Comparison of ENCODE assay signal across 22 cellular contexts in the genomic region with DNA sequence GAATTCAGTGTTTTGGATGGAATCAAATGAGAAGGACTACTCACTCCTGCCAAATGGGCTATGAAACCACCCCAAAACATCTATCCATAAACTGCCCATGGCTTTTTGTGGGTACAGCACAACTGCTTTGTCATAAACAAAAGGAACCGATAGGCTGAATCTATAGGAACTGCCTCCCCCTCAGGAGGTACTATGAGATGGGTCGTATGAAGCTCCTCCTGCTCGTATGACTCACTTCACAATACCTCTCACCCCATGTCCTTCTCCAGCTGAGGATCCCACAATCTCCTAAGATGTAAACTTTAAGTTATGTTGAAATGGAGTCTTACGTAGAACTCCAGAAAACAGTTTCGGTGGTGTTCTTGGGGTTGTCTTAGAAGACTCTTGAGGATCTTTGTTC.
DNase-seq lines count a peak whose midpoint lies in the region; ATAC-seq and TF ChIP-seq lines count a peak whose summit lies in the region.
"Had no signal": no experiment of that assay in that cellular context is flagged by ENCODE, and none has a peak within 500 bp of the region (broad histone marks: within the 10 kb centered on the region; RNA-seq: fewer than 3 reads in every experiment).

No MANE protein-coding gene starts in this region.

- no peak overlapping the region for H3K4me3 Mint-ChIP-seq in CD8-positive, alpha-beta memory T cell
- H3K4me3 Mint-ChIP-seq: activated naive CD8-positive, alpha-beta T cell treated with anti-CD3 and anti-CD28 coated beads, Interleukin-2, amount 50 U/mL, for 24 hours; CD4-positive, alpha-beta memory T cell; T-cell had no signal

- H3K4me2 ChIP-seq in mesenchymal stem cell (ENCODE audit: low read length, poor library complexity, severe bottlenecking) = no peak overlapping the region

- H3K4me1 Mint-ChIP-seq in CD8-positive, alpha-beta memory T cell = no peaks in the 10 kb centered on the region
- H3K4me1 Mint-ChIP-seq: CD4-positive, alpha-beta memory T cell; T-cell had no signal

- H3K27ac Mint-ChIP-seq in CD8-positive, alpha-beta memory T cell = no peak overlapping the region
- H3K27ac Mint-ChIP-seq: activated naive CD8-positive, alpha-beta T cell treated with anti-CD3 and anti-CD28 coated beads, Interleukin-2, amount 50 U/mL, for 24 hours; CD4-positive, alpha-beta memory T cell; T-cell had no signal

- POLR2A ChIA-PET in CD8-positive, alpha-beta memory T cell (lab: Charles Lee) = no interaction called here

- peaks cover 5% of the 10 kb centered on the region for H3K79me1 ChIP-seq in mesenchymal stem cell (replicated peaks; ENCODE audit: low read length, poor library complexity, severe bottlenecking)

- peak overlapping the region in 1 of 2 experiments; percentile 28 for H3K18ac ChIP-seq in mesenchymal stem cell (ENCODE audit: low read depth in 1 of 2, low read length in 2 of 2)

- no peak overlapping the region for H4K8ac ChIP-seq in mesenchymal stem cell (ENCODE audit: low read length)

- no peak overlapping the region for H2BK120ac ChIP-seq in mesenchymal stem cell (ENCODE audit: low read depth, low read length)

- H3K4me1 ChIP-seq in mesenchymal stem cell (ENCODE audit: control insufficient read depth, insufficient read depth, low read depth, low read length) = peaks cover 10% of the 10 kb centered on the region
- no peaks in the 10 kb centered on the region for H3K4me1 ChIP-seq in CD8-positive, alpha-beta memory T cell (ENCODE audit: insufficient read depth, low read length)

- H3K9me3 Mint-ChIP-seq in CD8-positive, alpha-beta memory T cell = no peaks in the 10 kb centered on the region
- H3K9me3 Mint-ChIP-seq: activated naive CD8-positive, alpha-beta T cell treated with anti-CD3 and anti-CD28 coated beads, Interleukin-2, amount 50 U/mL, for 24 hours; T-cell had no signal

- H3K9me3 ChIP-seq in mesenchymal stem cell (ENCODE audit: control insufficient read depth, low read length) = no peaks in the 10 kb centered on the region
- H3K9me3 ChIP-seq in CD8-positive, alpha-beta memory T cell (ENCODE audit: low read length) = no peaks in the 10 kb centered on the region
- H3K9me3 ChIP-seq: left ventricle myocardium inferior, tibial artery had no signal

- peak overlapping the region in 1 of 2 experiments; percentile 44 for H2BK12ac ChIP-seq in mesenchymal stem cell (ENCODE audit: low read length in 2 of 2)

- H2BK15ac ChIP-seq in mesenchymal stem cell (ENCODE audit: low read depth, poor library complexity, severe bottlenecking) = no peak overlapping the region

- H3K27ac ChIP-seq in mesenchymal stem cell (ENCODE audit: low read length, poor library complexity, severe bottlenecking) = peak overlapping the region; percentile 62
- no peak overlapping the region for H3K27ac ChIP-seq in CD8-positive, alpha-beta memory T cell (ENCODE audit: low read depth, low read length)
- H3K27ac ChIP-seq: left ventricle myocardium inferior, tibial artery had no signal

- no peak overlapping the region for H2BK5ac ChIP-seq in mesenchymal stem cell (ENCODE audit: low read depth, low read length, poor library complexity, severe bottlenecking)

- H4K91ac ChIP-seq in mesenchymal stem cell (ENCODE audit: low read length) = no peak overlapping the region

- H2AK5ac ChIP-seq in mesenchymal stem cell (ENCODE audit: low read length, severe bottlenecking) = peak overlapping the region; percentile 57

- H3K27me3 ChIP-seq in mesenchymal stem cell (ENCODE audit: control insufficient read depth in 1 of 2, insufficient read depth in 1 of 2, low read length in 2 of 2) = no peaks in the 10 kb centered on the region
- no peaks in the 10 kb centered on the region for H3K27me3 ChIP-seq in CD8-positive, alpha-beta memory T cell (ENCODE audit: insufficient read depth, low read length, poor library complexity, severe bottlenecking)
- H3K27me3 ChIP-seq: tibial artery had no signal

- H3K9ac ChIP-seq in mesenchymal stem cell (ENCODE audit: low read length) = no peak overlapping the region

- H3K36me3 ChIP-seq in mesenchymal stem cell (ENCODE audit: control insufficient read depth in 1 of 2, insufficient read depth in 2 of 2, low read depth in 1 of 2, low read length in 2 of 2) = no peaks in the 10 kb centered on the region
- H3K36me3 ChIP-seq in CD8-positive, alpha-beta memory T cell (ENCODE audit: insufficient read depth, low read length) = no peaks in the 10 kb centered on the region
- H3K36me3 ChIP-seq: left ventricle myocardium inferior, tibial artery had no signal

- WGBS in mesenchymal stem cell = 57% methylated on average over 1 of the region's 5 CpGs

- CTCF ChIA-PET in CD8-positive, alpha-beta memory T cell (lab: Charles Lee) = no interaction called here

- DNase-seq in ELR (ENCODE audit: low read depth) = peak; percentile 70
- peak; percentile 51 for DNase-seq in NCI-H226
- peak; percentile 43 for DNase-seq in epithelial cell of esophagus (ENCODE audit: low read depth)
- DNase-seq in mesenchymal stem cell = peak; percentile 96
- DNase-seq in CD8-positive, alpha-beta memory T cell = no peak
- DNase-seq in GF-D8 (lab: John Stamatoyannopoulos, UW) = no peak
- no peak for DNase-seq in activated gamma-delta T cell (lab: John Stamatoyannopoulos, UW)
- DNase-seq: activated CD8-positive, alpha-beta memory T cell treated with anti-CD3 and anti-CD28 coated beads, Interleukin-2, amount 50 U/mL, for 48 hours; activated effector memory CD4-positive, alpha-beta T cell treated with Interleukin-2 at 50 U/mL for 16 hours; activated naive CD8-positive, alpha-beta T cell treated with anti-CD3 and anti-CD28 coated beads, Interleukin-2, amount 50 U/mL, for 24 hours; CD4-positive, alpha-beta memory T cell; cortex of kidney; DND-41; left ventricle myocardium inferior; NCI-H1436 treated with DMSO at 0.1 percent for 48 hours; SIG-M5; stimulated activated CD4-positive, alpha-beta T cell treated with anti-CD3 and anti-CD28 coated beads, Interleukin-2, amount 100 ng/mL, for 24 hours; stimulated activated naive CD4-positive, alpha-beta T cell; T-cell; tibial artery had no signal

- H3K27me3 Mint-ChIP-seq in CD8-positive, alpha-beta memory T cell = peaks cover 0 to 1% of the 10 kb centered on the region in 2 donors
- H3K27me3 Mint-ChIP-seq: activated naive CD8-positive, alpha-beta T cell treated with anti-CD3 and anti-CD28 coated beads, Interleukin-2, amount 50 U/mL, for 24 hours; CD4-positive, alpha-beta memory T cell had no signal

- peak overlapping the region in 1 of 2 experiments; percentile 12 for H3K4ac ChIP-seq in mesenchymal stem cell (ENCODE audit: low read depth in 1 of 2, low read length in 2 of 2)

- no peak for ATAC-seq in activated CD4-positive, CD25-positive, alpha-beta regulatory T cell treated with anti-CD3 and anti-CD28 coated beads, Interleukin-2, amount 50 U/mL, for 24 hours
- ATAC-seq: activated naive CD8-positive, alpha-beta T cell treated with anti-CD3 and anti-CD28 coated beads, Interleukin-2, amount 50 U/mL, for 24 hours; HCT116; T-cell had no signal

- H3K36me3 Mint-ChIP-seq in CD8-positive, alpha-beta memory T cell = no peaks in the 10 kb centered on the region
- H3K36me3 Mint-ChIP-seq: CD4-positive, alpha-beta memory T cell; T-cell had no signal

- H3K4me3 ChIP-seq in epithelial cell of esophagus (ENCODE audit: low read length) = no peak overlapping the region
- no peak overlapping the region for H3K4me3 ChIP-seq in mesenchymal stem cell (ENCODE audit: insufficient read depth in 1 of 2, low read depth in 1 of 2, low read length in 2 of 2)
- no peak overlapping the region for H3K4me3 ChIP-seq in CD8-positive, alpha-beta memory T cell (ENCODE audit: low read length)
- H3K4me3 ChIP-seq: left ventricle myocardium inferior, tibial artery had no signal

- no peak overlapping the region for H3K23ac ChIP-seq in mesenchymal stem cell (ENCODE audit: low read length in 2 of 2)

- no peak for TF ChIP-seq CTCF in epithelial cell of esophagus (IDR thresholded peaks at IDR 0.05; ENCODE audit: insufficient read depth, low read depth, low read length, missing control alignments)

- H2AFZ ChIP-seq in mesenchymal stem cell (ENCODE audit: low read depth, low read length) = no peak overlapping the region

- H3K14ac ChIP-seq in mesenchymal stem cell (ENCODE audit: low read length in 2 of 2) = no peak overlapping the region

Comparison
In these comparisons a context has a peak if more than half of its experiments do, and no peak if none do; other contexts are left out.
1. DNase-seq: peak in ELR (single experiment), NCI-H226 (single experiment), epithelial cell of esophagus (single experiment) and mesenchymal stem cell (single experiment); none in CD8-positive, alpha-beta memory T cell (0 of 5), GF-D8 (single experiment) and activated gamma-delta T cell (single experiment).